ENCODE assay signal across 8 cellular contexts in the genomic region with DNA sequence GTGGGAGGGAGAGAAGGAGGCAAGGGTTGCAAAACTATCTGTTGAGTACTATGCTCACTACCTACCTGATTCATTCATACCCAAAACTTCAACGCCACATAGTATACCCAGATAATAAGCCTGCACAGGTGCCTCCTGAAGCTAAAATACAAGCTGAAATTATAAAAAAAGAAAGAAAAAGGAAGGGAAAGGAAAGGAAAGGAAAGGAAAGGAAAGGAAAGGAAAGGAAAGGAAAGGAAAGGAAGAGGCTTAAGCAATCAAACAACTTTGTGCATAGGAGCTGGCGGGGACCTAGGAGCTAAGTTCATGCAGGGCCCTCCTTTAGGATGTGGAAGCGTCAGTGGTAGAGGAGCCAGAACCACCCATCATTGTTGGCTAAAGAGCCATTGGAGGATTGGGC.
"Had no signal": no experiment of that assay in that cellular context is flagged by ENCODE, and none has a peak within 500 bp of the region (broad histone marks: within the 10 kb centered on the region; RNA-seq: fewer than 3 reads in every experiment).

No MANE protein-coding gene starts in this region.

- H3K27ac ChIP-seq: GM23248 had no signal

- DNase-seq: GM23248, GOT3, H7, H9, HCEC 1CT, HFFc6 had no signal

- H3K4me1 ChIP-seq: HAP-1 had no signal

- H3K4me3 ChIP-seq: GM23248, GM23338, HAP-1 had no signal

- H3K9me3 ChIP-seq: HAP-1 had no signal

- H3K36me3 ChIP-seq: HAP-1 had no signal
